ENCODE assay signal across 8 cellular contexts in the genomic region with DNA sequence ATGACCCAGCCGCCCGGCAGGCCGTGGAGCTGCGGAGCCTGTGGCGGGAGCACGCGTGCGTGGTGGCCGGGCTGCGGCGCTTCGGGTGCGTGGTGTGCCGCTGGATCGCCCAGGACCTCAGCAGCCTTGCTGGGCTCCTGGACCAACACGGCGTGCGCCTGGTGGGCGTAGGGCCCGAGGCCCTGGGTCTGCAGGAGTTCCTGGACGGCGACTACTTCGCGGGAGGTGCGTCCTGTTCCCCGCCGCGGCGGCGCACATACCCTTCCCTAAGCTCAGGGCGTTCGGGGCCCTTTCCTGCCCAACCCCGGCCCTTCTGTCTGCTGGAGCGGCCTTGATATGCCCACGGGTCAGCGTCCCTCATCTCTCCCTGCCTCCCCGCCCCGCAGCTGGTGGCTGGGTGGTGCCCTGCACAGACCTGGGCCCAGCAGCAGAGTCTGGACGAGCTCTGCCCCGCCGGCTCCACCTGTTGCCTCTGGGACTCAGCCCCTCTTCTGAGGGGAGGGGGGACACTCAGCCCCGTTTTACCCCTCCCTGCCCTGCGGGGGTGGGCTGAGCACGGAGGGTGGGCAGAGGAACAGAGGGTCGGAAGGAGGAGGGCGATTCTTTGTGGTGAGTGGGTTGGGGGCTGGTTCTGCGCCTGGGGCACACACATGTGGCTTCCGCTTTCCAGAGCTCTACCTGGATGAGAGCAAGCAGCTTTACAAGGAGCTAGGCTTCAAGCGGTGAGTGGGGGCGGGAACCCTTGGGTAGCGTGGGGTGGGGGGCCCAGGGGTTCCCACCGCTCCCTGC. TPM values are rescaled to one million over a fixed set of nuclear protein-coding genes. Genes with fewer than 3 reads are reported as not detected.
DNase-seq lines count a peak whose midpoint lies in the region; ATAC-seq and TF ChIP-seq lines count a peak whose summit lies in the region.

No MANE protein-coding gene starts in this region.

- intact Hi-C loops in sciatic nerve (cut with DNase I) = no loop called here

- peaks cover 0 to 18% of the 10 kb centered on the region in 2 donors for H3K36me3 ChIP-seq in gastroesophageal sphincter

- ATAC-seq in HG03159 (IDR thresholded peaks at IDR 0.05; ENCODE audit: unreplicated experiment) (peak; percentile 4), gastroesophageal sphincter (no peak), sciatic nerve (no peak), HG02610 (IDR thresholded peaks at IDR 0.05; ENCODE audit: unreplicated experiment) (no peak)

- H3K4me3 ChIP-seq in gastroesophageal sphincter = peak overlapping the region; percentile 39 to 94

- no peak for TF ChIP-seq CTCF in gastroesophageal sphincter (IDR thresholded peaks at IDR 0.05)

- no peaks in the 10 kb centered on the region for H3K9me3 ChIP-seq in gastroesophageal sphincter

- no peak for TF ChIP-seq EP300 in gastroesophageal sphincter (IDR thresholded peaks at IDR 0.05)

- TF ChIP-seq POLR2A in gastroesophageal sphincter (IDR thresholded peaks at IDR 0.05) = no peak

- DNase-seq in EL (peak; percentile 39), sciatic nerve (ENCODE audit: low spot score) (peak; percentile 79), putamen (ENCODE audit: low spot score) (no peak)
- peak; percentile 71 for DNase-seq in activated CD8-positive, alpha-beta memory T cell treated with anti-CD3 and anti-CD28 coated beads, Interleukin-2, amount 50 U/mL, for 48 hours
- DNase-seq in activated CD4-positive, CD25-positive, alpha-beta regulatory T cell treated with anti-CD3 and anti-CD28 coated beads, Interleukin-2, amount 50 U/mL, for 72 hours = no peak

- H3K27ac ChIP-seq in gastroesophageal sphincter = peak overlapping the region in 3 of 4 donors; percentile 96 to 100 (median 99)

- peaks cover 0 to 42% (median 25%) of the 10 kb centered on the region in 3 donors for H3K4me1 ChIP-seq in gastroesophageal sphincter

- WGBS in gastroesophageal sphincter (ENCODE audit: low coverage in 1 of 2), 2 donors = no CpG with 5 or more reads among the region's 52 CpGs

- H3K27me3 ChIP-seq in gastroesophageal sphincter = no peaks in the 10 kb centered on the region

RNA-seq across cellular contexts. Expression of gene PRXL2B, which starts 0.7 kb away (rescaled TPM):
- total RNA-seq in gastroesophageal sphincter (10 to 100 TPM in 3 of 4 donors, 1 to 10 TPM in 1; 6.5 to 24.1 (median 14.0) TPM), sciatic nerve (23.9 TPM)

RNA-seq across cellular contexts. Expression of gene TNFRSF14, which starts 31.1 kb away (rescaled TPM):
- total RNA-seq in gastroesophageal sphincter = 10 to 100 TPM; 23.0 to 81.6 (median 36.9) TPM
- 73.3 TPM for total RNA-seq in sciatic nerve

RNA-seq across cellular contexts. Expression of gene MMEL1, which starts 45.6 kb away (rescaled TPM):
- total RNA-seq in gastroesophageal sphincter = 1 to 10 TPM in 3 of 4 donors, not detected in 1; 1.4 to 3.9 (median 2.1) TPM
- total RNA-seq in sciatic nerve = 1.7 TPM

RNA-seq across cellular contexts. Expression of gene HES5, which starts 57.2 kb away (rescaled TPM):
- total RNA-seq in gastroesophageal sphincter (not detected), sciatic nerve (2.1 TPM)

Comparison
In these comparisons a context has a peak if more than half of its experiments do, and no peak if none do; other contexts are left out.
1. DNase-seq: peak in EL (single experiment), activated CD8-positive, alpha-beta memory T cell treated with anti-CD3 and anti-CD28 coated beads, Interleukin-2, amount 50 U/mL, for 48 hours (single experiment) and sciatic nerve (single experiment); none in putamen (single experiment) and activated CD4-positive, CD25-positive, alpha-beta regulatory T cell treated with anti-CD3 and anti-CD28 coated beads, Interleukin-2, amount 50 U/mL, for 72 hours (single experiment).